In genomic region chr7:56033671-56034432, GRCh38 we compare ENCODE assay signal across 8 cellular contexts. TPM values are rescaled to one million over a fixed set of nuclear protein-coding genes. Genes with fewer than 3 reads are reported as not detected.
A peak's percentile ranks its signal among the peaks of the same experiment; 100 is the strongest.
DNase-seq lines count a peak whose midpoint lies in the region; ATAC-seq and TF ChIP-seq lines count a peak whose summit lies in the region.

No MANE protein-coding gene starts in this region.

- H3K36me3 ChIP-seq in GM23338 (ENCODE audit: insufficient read depth) (0 out of 2 replicates have a peak, but pooled peaks cover 8% of the 10 kb centered on the region), Karpas-422 (ENCODE audit: insufficient read depth, low read length) (peaks cover 11% of the 10 kb centered on the region; the same call in 1 of the 2 replicates), osteoblast (ENCODE audit: insufficient read depth, low read length) (peaks cover 10% of the 10 kb centered on the region), thyroid gland (no peaks in the 10 kb centered on the region)

- peak overlapping the region; percentile 87 for H3K4me3 ChIP-seq in GM23338
- H3K4me3 ChIP-seq in Karpas-422 (ENCODE audit: low read length), result peak overlapping the region; percentile 64
- H3K4me3 ChIP-seq in osteoblast (ENCODE audit: insufficient read depth, low read length), result peak overlapping the region; percentile 88
- peak overlapping the region; percentile 42 to 71 (median 65) for H3K4me3 ChIP-seq in thyroid gland (replicated peaks in 1 of 3)

- no peaks in the 10 kb centered on the region for H3F3A ChIP-seq in GM23338 (replicated peaks; ENCODE audit: low read depth)

- intact Hi-C loops in thyroid gland (cut with DNase I), result no loop called here

- DNase-seq in G401 (ENCODE audit: low spot score) (peak; percentile 80), GM23338 (ENCODE audit: low spot score) (peak; percentile 92), Karpas-422 (peak; percentile 94), SIG-M5 (lab: John Stamatoyannopoulos, UW) (peak; percentile 62), activated gamma-delta T cell treated with Interleukin-2 at 50 U/mL for 16 hours (peak; percentile 75), globus pallidus (ENCODE audit: low spot score) (peak; percentile 49), osteoblast (ENCODE audit: insufficient read length, low spot score, missing footprints) (peak; percentile 95), thyroid gland (peak; percentile 64 to 67)

- TF ChIP-seq CTCF in GM23338 (conservative IDR thresholded peaks at IDR 0.05; ENCODE audit: low read depth in 2 of 2) (no peak), osteoblast (IDR thresholded peaks at IDR 0.05; ENCODE audit: extremely low read depth, low read depth, low read length) (peak; percentile 22), thyroid gland (IDR thresholded peaks at IDR 0.05) (peak in 4 of 6 experiments; percentile 19 to 42 (median 34))

- TF ChIP-seq POLR2A in thyroid gland (IDR thresholded peaks at IDR 0.05), result peak in 1 of 2 donors; percentile 54

- H3K27me3 ChIP-seq in GM23338 (ENCODE audit: insufficient read depth) (no peaks in the 10 kb centered on the region), Karpas-422 (ENCODE audit: low read length) (no peaks in the 10 kb centered on the region), osteoblast (ENCODE audit: insufficient read depth, low read length) (no peaks in the 10 kb centered on the region), thyroid gland (no peaks in the 10 kb centered on the region)

- in situ Hi-C loops in G401 (cut with HindIII; ENCODE audit: low sequenced_read_pairs), result no loop called here

- peak overlapping the region; percentile 66 for H3K9ac ChIP-seq in Karpas-422 (ENCODE audit: low read length)

- peaks cover 3% of the 10 kb centered on the region; the same call in 2 of the 3 replicates for H3K9me3 Mint-ChIP-seq in GM23338

- H3K4me2 ChIP-seq in GM23338, result peak overlapping the region; percentile 85
- H3K4me2 ChIP-seq in Karpas-422 (ENCODE audit: low read depth, low read length, poor library complexity, severe bottlenecking), result peak overlapping the region; percentile 69
- H3K4me2 ChIP-seq in osteoblast (ENCODE audit: insufficient read depth, low read length), result peak overlapping the region; percentile 95

- peaks cover 4% of the 10 kb centered on the region for H3K27me3 Mint-ChIP-seq in GM23338 (ENCODE audit: insufficient read depth, low read depth, poor library complexity)

- H3K27ac ChIP-seq in GM23338 (ENCODE audit: low read depth) (peak overlapping the region; percentile 94), Karpas-422 (ENCODE audit: low read length) (peak overlapping the region; percentile 72), osteoblast (ENCODE audit: low read depth, low read length) (peak overlapping the region; percentile 12), thyroid gland (no peak overlapping the region)

- H3K4me1 ChIP-seq in GM23338 (ENCODE audit: insufficient read depth) (peaks cover 13% of the 10 kb centered on the region), Karpas-422 (ENCODE audit: low read length) (peaks cover 8% of the 10 kb centered on the region), osteoblast (ENCODE audit: insufficient read depth, low read length) (no peaks in the 10 kb centered on the region), thyroid gland (no peaks in the 10 kb centered on the region)

- H3K4me1 Mint-ChIP-seq in GM23338, result peaks cover 10% of the 10 kb centered on the region

- ATAC-seq in GM23338, result peak; percentile 98

- 1 to 4% methylated on average over 10 to 24 of the region's 27 CpGs for WGBS in thyroid gland, 2 donors

- H3K9me3 ChIP-seq in Karpas-422 (ENCODE audit: low read length), result no peaks in the 10 kb centered on the region
- no peaks in the 10 kb centered on the region for H3K9me3 ChIP-seq in osteoblast (ENCODE audit: low read depth, low read length)
- H3K9me3 ChIP-seq in thyroid gland, result no peaks in the 10 kb centered on the region

- peak overlapping the region; percentile 93 for H3K4me3 Mint-ChIP-seq in GM23338

- H3K36me3 Mint-ChIP-seq in GM23338 (ENCODE audit: low read depth), result peaks cover 42% of the 10 kb centered on the region

- peak overlapping the region; percentile 88; the same call in 1 of the 2 replicates for H2AFZ ChIP-seq in GM23338
- H2AFZ ChIP-seq in Karpas-422 (ENCODE audit: low read length), result peak overlapping the region; percentile 40; the same call in 1 of the 2 replicates
- H2AFZ ChIP-seq in osteoblast (ENCODE audit: low read length), result peak overlapping the region; percentile 96

- H4K20me1 ChIP-seq in GM23338 (replicated peaks; ENCODE audit: insufficient read depth) (peaks cover 4% of the 10 kb centered on the region; the same call in 1 of the 2 replicates), Karpas-422 (ENCODE audit: insufficient read depth, low read depth, low read length) (no peaks in the 10 kb centered on the region), osteoblast (ENCODE audit: insufficient read depth, low read length) (no peaks in the 10 kb centered on the region)

- peaks cover 39% of the 10 kb centered on the region for H3K79me2 ChIP-seq in GM23338 (replicated peaks; ENCODE audit: insufficient read depth)
- H3K79me2 ChIP-seq in Karpas-422 (ENCODE audit: low read length), result peaks cover 13% of the 10 kb centered on the region; the same call in 1 of the 2 replicates
- H3K79me2 ChIP-seq in osteoblast (ENCODE audit: insufficient read depth, low read length), result peaks cover 3% of the 10 kb centered on the region

- peak overlapping the region; percentile 98 for H3K27ac Mint-ChIP-seq in GM23338

- H3K9me2 ChIP-seq in GM23338 (ENCODE audit: insufficient read depth) (no peaks in the 10 kb centered on the region), Karpas-422 (replicated peaks; ENCODE audit: insufficient read depth, low read length) (no peaks in the 10 kb centered on the region)

TF ChIP-seq in GM23338, 12 proteins besides CTCF, POLR2A, EP300 and RAD21 (continues in another document):
- peak; percentile 87 for TF ChIP-seq POLR2AphosphoS5 (IDR thresholded peaks at IDR 0.05; ENCODE audit: low read depth)
- no peak for TF ChIP-seq ETS1 (IDR thresholded peaks at IDR 0.05)

RNA-seq across cellular contexts. Expression of gene PSPH, which starts 17.4 kb away (rescaled TPM):
- total RNA-seq in G401 (2014; rRNA removed; shearing (Covaris generic)), result 69.1 and 70.9 TPM in 2 replicates
- 143 and 149 TPM in 2 replicates for total RNA-seq in GM23338 (2014; rRNA removed; shearing (Covaris generic))
- polyA plus RNA-seq in GM23338 (2016; fragmentation: Nextera tagmentation; extraction: Ambion mirVana), result 35.8 and 38.3 TPM in 2 replicates
- 121 and 200 TPM in 2 replicates for total RNA-seq in Karpas-422 (2014; rRNA removed; shearing (Covaris generic); ENCODE audit: low replicate concordance)
- total RNA-seq in osteoblast, result 45.4 and 49.9 TPM in 2 replicates
- 10 to 100 TPM; 19.3 to 26.7 (median 23.3) TPM for total RNA-seq in thyroid gland

RNA-seq across cellular contexts. Expression of gene CCT6A, which starts 17.7 kb away (rescaled TPM):
- 412 and 507 TPM in 2 replicates for total RNA-seq in G401 (2014; rRNA removed; shearing (Covaris generic))
- total RNA-seq in GM23338 (2014; rRNA removed; shearing (Covaris generic)), result 266 and 318 TPM in 2 replicates
- 497 and 505 TPM in 2 replicates for polyA plus RNA-seq in GM23338 (2016; fragmentation: Nextera tagmentation; extraction: Ambion mirVana)
- total RNA-seq in Karpas-422 (2014; rRNA removed; shearing (Covaris generic); ENCODE audit: low replicate concordance), result 149 and 174 TPM in 2 replicates
- 130 and 141 TPM in 2 replicates for total RNA-seq in osteoblast
- total RNA-seq in thyroid gland, result 100 to 1,000 TPM in 3 of 4 donors, 10 to 100 TPM in 1; 88.7 to 147 (median 118) TPM

RNA-seq across cellular contexts. Expression of gene SUMF2, which starts 30.2 kb away (rescaled TPM):
- total RNA-seq in G401 (2014; rRNA removed; shearing (Covaris generic)), result 145 and 152 TPM in 2 replicates
- 45.7 and 52.9 TPM in 2 replicates for total RNA-seq in GM23338 (2014; rRNA removed; shearing (Covaris generic))
- polyA plus RNA-seq in GM23338 (2016; fragmentation: Nextera tagmentation; extraction: Ambion mirVana), result 31.4 and 32.9 TPM in 2 replicates
- total RNA-seq in Karpas-422 (2014; rRNA removed; shearing (Covaris generic); ENCODE audit: low replicate concordance), result 109 and 146 TPM in 2 replicates
- total RNA-seq in osteoblast (230 and 231 TPM in 2 replicates), thyroid gland (100 to 1,000 TPM; 119 to 170 (median 164) TPM)

RNA-seq across cellular contexts. Expression of gene PHKG1, which starts 58.9 kb away (rescaled TPM):
- total RNA-seq in G401 (2014; rRNA removed; shearing (Covaris generic)), result not detected in 2 replicates
- total RNA-seq in GM23338 (2014; rRNA removed; shearing (Covaris generic)), result not detected in 2 replicates
- 0.38 TPM in 1 of 2 replicates, not detected in the other for polyA plus RNA-seq in GM23338 (2016; fragmentation: Nextera tagmentation; extraction: Ambion mirVana)
- total RNA-seq in Karpas-422 (2014; rRNA removed; shearing (Covaris generic); ENCODE audit: low replicate concordance), result 0.22 and 2.8 TPM in 2 replicates
- total RNA-seq in osteoblast, result 1.8 and 2.1 TPM in 2 replicates
- total RNA-seq in thyroid gland, result 1 to 10 TPM in 3 of 4 donors, under 1 TPM in 1; 0.78 to 3.5 (median 1.8) TPM

Comparison
In these comparisons a context has a peak if more than half of its experiments do, and no peak if none do; other contexts are left out.
1. H2AFZ ChIP-seq: peak in every context shown above with its lines; median percentile 96 in osteoblast; 88 in GM23338; 40 in Karpas-422.
2. H3K27ac ChIP-seq: peak in GM23338 (single experiment), Karpas-422 (single experiment) and osteoblast (single experiment); none in thyroid gland (0 of 3).
3. CTCF ChIP-seq: peak in osteoblast (single experiment) and thyroid gland (4 of 6); none in GM23338 (0 of 2).
4. Peak in every context shown above with its lines, with median percentiles within 50 percentile points of each other: DNase-seq, H3K4me2 ChIP-seq and H3K4me3 ChIP-seq.